ENCODE assay signal across 12 cellular contexts in genomic region chr1:244254467-244254866, GRCh38.
A peak's percentile ranks its signal among the peaks of the same experiment; 100 is the strongest.
DNase-seq lines count a peak whose midpoint lies in the region; ATAC-seq and TF ChIP-seq lines count a peak whose summit lies in the region.
"Had no signal": no experiment of that assay in that cellular context is flagged by ENCODE, and none has a peak within 500 bp of the region (broad histone marks: within the 10 kb centered on the region; RNA-seq: fewer than 3 reads in every experiment).

No MANE protein-coding gene starts in this region.

- H3K27ac ChIP-seq in spleen, result peak overlapping the region; percentile 35 to 91 (median 81)
- H3K27ac ChIP-seq: vagina had no signal

- WGBS in spleen, 5 donors, result 13 to 22% (median 20%) methylated on average over 6 of the region's 6 CpGs

- ATAC-seq in GM19455 (IDR thresholded peaks at IDR 0.05; ENCODE audit: unreplicated experiment) (peak; percentile 47), Right ventricle myocardium superior (ENCODE audit: poor library complexity) (peak; percentile 73)
- ATAC-seq: esophagus mucosa, T-cell had no signal

- H3K9me3 ChIP-seq in spleen, result peaks cover 0 to 4% (median 0%) of the 10 kb centered on the region in 8 donors
- H3K9me3 ChIP-seq: vagina had no signal

- peak in 1 of 11 experiments; percentile 35 for TF ChIP-seq CTCF in spleen (IDR thresholded peaks at IDR 0.05 in 8 of 11, conservative IDR thresholded peaks at IDR 0.05 in 3 of 11)

- intact Hi-C loops in Right ventricle myocardium superior (cut with DNase I) (no loop called here), spleen (cut with DNase I; ENCODE audit: low total_unique reads) (no loop called here)

- DNase-seq in NOMO-1 treated with dmso at 0.1 percent for 144 hours (lab: John Stamatoyannopoulos, UW; ENCODE audit: unreplicated experiment), result peak; percentile 93
- DNase-seq in Right ventricle myocardium superior, result peak; percentile 66
- DNase-seq in spleen, result peak; percentile 90
- DNase-seq in activated T-cell treated with anti-CD3 and anti-CD28 coated beads, Interleukin-2, amount 50 U/mL, for 48 hours, result no peak
- DNase-seq in NCI-H1092 (lab: John Stamatoyannopoulos, UW), result no peak
- DNase-seq in NCI-H1930 (lab: John Stamatoyannopoulos, UW), result no peak
- no peak for DNase-seq in COLO829 (ENCODE audit: low spot score)
- DNase-seq: DMS79 treated with DMSO at 0.1 percent for 48 hours had no signal

- H3K36me3 ChIP-seq in spleen, result no peaks in the 10 kb centered on the region
- H3K36me3 ChIP-seq: vagina had no signal

- H3K27me3 ChIP-seq in spleen (replicated peaks in 1 of 7), result no peaks in the 10 kb centered on the region
- H3K27me3 ChIP-seq: vagina had no signal

- H3K4me1 ChIP-seq in spleen, result peaks cover 0 to 60% (median 30%) of the 10 kb centered on the region in 6 donors
- H3K4me1 ChIP-seq: vagina had no signal

- H3K4me3 ChIP-seq in spleen, result peak overlapping the region in 1 of 8 donors; percentile 34
- H3K4me3 ChIP-seq: vagina had no signal

- TF ChIP-seq POLR2A in spleen (IDR thresholded peaks at IDR 0.05), result no peak

Comparison
In these comparisons a context has a peak if more than half of its experiments do, and no peak if none do; other contexts are left out.
1. DNase-seq: peak in NOMO-1 treated with dmso at 0.1 percent for 144 hours (single experiment), Right ventricle myocardium superior (single experiment) and spleen (single experiment); none in activated T-cell treated with anti-CD3 and anti-CD28 coated beads, Interleukin-2, amount 50 U/mL, for 48 hours (0 of 2), NCI-H1092 (single experiment), NCI-H1930 (0 of 2) and COLO829 (single experiment).